In the genomic region with DNA sequence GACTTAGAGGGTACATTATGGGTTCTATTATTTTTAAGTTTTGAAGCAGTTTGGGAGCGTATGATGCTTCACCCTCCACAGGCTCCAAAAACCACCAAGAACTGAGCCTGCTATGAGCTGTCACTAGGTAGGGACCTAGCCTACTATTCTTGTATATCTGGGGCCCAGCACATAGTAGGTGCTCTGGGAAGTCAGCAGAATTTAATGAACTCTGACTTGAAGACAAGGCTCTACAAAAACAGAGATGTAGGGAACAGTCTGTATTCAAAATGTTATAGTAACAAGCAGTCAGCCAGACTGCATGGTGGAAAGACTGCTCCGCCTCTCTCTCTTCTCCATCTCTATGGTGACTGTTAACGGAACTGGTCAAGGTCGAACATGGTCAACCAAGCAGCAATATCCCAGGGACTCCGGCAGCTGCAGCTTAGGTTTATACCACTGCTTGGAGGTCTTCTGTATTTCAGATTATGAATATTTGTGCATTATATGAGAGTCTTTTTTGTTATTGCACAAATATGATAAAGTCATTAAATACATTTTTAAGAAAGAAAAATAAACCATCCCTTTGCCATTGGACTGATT, we compare ENCODE assay signal across 27 cellular contexts. TPM values are rescaled to one million over a fixed set of nuclear protein-coding genes. Genes with fewer than 3 reads are reported as not detected.
DNase-seq lines count a peak whose midpoint lies in the region; ATAC-seq and TF ChIP-seq lines count a peak whose summit lies in the region.
"Had no signal": no experiment of that assay in that cellular context is flagged by ENCODE, and none has a peak within 500 bp of the region (broad histone marks: within the 10 kb centered on the region; RNA-seq: fewer than 3 reads in every experiment).

No MANE protein-coding gene starts in this region.

- CTCF ChIA-PET in activated CD8-positive, alpha-beta T cell treated with anti-CD3 and anti-CD28 coated beads, Interleukin-2, amount 10 ng/mL, durations not matched to agents 7 days and 5 days (lab: Charles Lee), result no interaction called here
- CTCF ChIA-PET in activated CD8-positive, alpha-beta T cell treated with anti-CD3 and anti-CD28 coated beads for 36 hours (lab: Charles Lee), result no interaction called here

- H3K4me3 Mint-ChIP-seq in activated CD8-positive, alpha-beta T cell treated with anti-CD3 and anti-CD28 coated beads, Interleukin-2, amount 10 ng/mL, durations not matched to agents 7 days and 5 days, result no peak overlapping the region
- no peak overlapping the region for H3K4me3 Mint-ChIP-seq in activated CD8-positive, alpha-beta T cell treated with anti-CD3 and anti-CD28 coated beads for 36 hours
- H3K4me3 Mint-ChIP-seq: activated CD8-positive, alpha-beta memory T cell treated with anti-CD3 and anti-CD28 coated beads, Interleukin-2, amount 10 ng/mL, durations not matched to agents 7 days and 5 days; activated naive CD4-positive, alpha-beta T cell treated with anti-CD3 and anti-CD28 coated beads for 36 hours; endodermal cell; GM23338; nephron progenitor cell; stimulated activated naive CD8-positive, alpha-beta T cell treated with anti-CD3 and anti-CD28 coated beads, Interleukin-15, Interleukin-2, amounts not matched to agents 100 ng/mL and 50 ng/mL, for 24 hours had no signal

- peak overlapping the region; percentile 44 for H3K27ac Mint-ChIP-seq in activated CD8-positive, alpha-beta T cell treated with anti-CD3 and anti-CD28 coated beads, Interleukin-2, amount 10 ng/mL, durations not matched to agents 7 days and 5 days
- no peak overlapping the region for H3K27ac Mint-ChIP-seq in activated CD8-positive, alpha-beta T cell treated with anti-CD3 and anti-CD28 coated beads for 36 hours
- H3K27ac Mint-ChIP-seq: activated naive CD4-positive, alpha-beta T cell treated with anti-CD3 and anti-CD28 coated beads for 36 hours; endodermal cell; GM23338; nephron progenitor cell; stimulated activated naive CD8-positive, alpha-beta T cell treated with anti-CD3 and anti-CD28 coated beads, Interleukin-15, Interleukin-2, amounts not matched to agents 100 ng/mL and 50 ng/mL, for 24 hours had no signal

- no peak for ATAC-seq in activated CD8-positive, alpha-beta T cell treated with anti-CD3 and anti-CD28 coated beads, Interleukin-2, amount 10 ng/mL, durations not matched to agents 7 days and 5 days
- ATAC-seq in activated CD8-positive, alpha-beta T cell treated with anti-CD3 and anti-CD28 coated beads for 36 hours, result no peak
- ATAC-seq in GM19463 (IDR thresholded peaks at IDR 0.05; ENCODE audit: unreplicated experiment) (no peak), GM21381 (IDR thresholded peaks at IDR 0.05; ENCODE audit: unreplicated experiment) (no peak)
- ATAC-seq: activated CD8-positive, alpha-beta memory T cell treated with anti-CD3 and anti-CD28 coated beads, Interleukin-2, amount 10 ng/mL, durations not matched to agents 7 days and 5 days; GM23338; sciatic nerve had no signal

- peaks cover 25% of the 10 kb centered on the region for H3K27me3 Mint-ChIP-seq in activated CD8-positive, alpha-beta T cell treated with anti-CD3 and anti-CD28 coated beads, Interleukin-2, amount 10 ng/mL, durations not matched to agents 7 days and 5 days (ENCODE audit: low read depth)
- H3K27me3 Mint-ChIP-seq in activated CD8-positive, alpha-beta T cell treated with anti-CD3 and anti-CD28 coated beads for 36 hours, result no peaks in the 10 kb centered on the region
- H3K27me3 Mint-ChIP-seq: stimulated activated naive CD8-positive, alpha-beta T cell treated with anti-CD3 and anti-CD28 coated beads, Interleukin-15, Interleukin-2, amounts not matched to agents 100 ng/mL and 50 ng/mL, for 24 hours had no signal

- H3K4me1 Mint-ChIP-seq in activated CD8-positive, alpha-beta T cell treated with anti-CD3 and anti-CD28 coated beads, Interleukin-2, amount 10 ng/mL, durations not matched to agents 7 days and 5 days (ENCODE audit: low read depth), result peaks cover 40% of the 10 kb centered on the region
- H3K4me1 Mint-ChIP-seq in activated CD8-positive, alpha-beta T cell treated with anti-CD3 and anti-CD28 coated beads for 36 hours (ENCODE audit: low read depth), result peaks cover 34% of the 10 kb centered on the region

- no peaks in the 10 kb centered on the region for H3K9me3 Mint-ChIP-seq in activated CD8-positive, alpha-beta T cell treated with anti-CD3 and anti-CD28 coated beads, Interleukin-2, amount 10 ng/mL, durations not matched to agents 7 days and 5 days (ENCODE audit: insufficient read depth)
- no peaks in the 10 kb centered on the region for H3K9me3 Mint-ChIP-seq in activated CD8-positive, alpha-beta T cell treated with anti-CD3 and anti-CD28 coated beads for 36 hours
- H3K9me3 Mint-ChIP-seq: activated naive CD4-positive, alpha-beta T cell treated with anti-CD3 and anti-CD28 coated beads for 36 hours; endodermal cell; GM23338; nephron progenitor cell had no signal

- H3K27me3 ChIP-seq in dorsolateral prefrontal cortex, result no peaks in the 10 kb centered on the region
- H3K27me3 ChIP-seq: hepatocyte, ovary, transverse colon had no signal

- H3K36me3 Mint-ChIP-seq in activated CD8-positive, alpha-beta T cell treated with anti-CD3 and anti-CD28 coated beads, Interleukin-2, amount 10 ng/mL, durations not matched to agents 7 days and 5 days (ENCODE audit: low read depth), result no peaks in the 10 kb centered on the region
- H3K36me3 Mint-ChIP-seq in activated CD8-positive, alpha-beta T cell treated with anti-CD3 and anti-CD28 coated beads for 36 hours (ENCODE audit: low read depth), result no peaks in the 10 kb centered on the region

- POLR2A ChIA-PET in activated CD8-positive, alpha-beta T cell treated with anti-CD3 and anti-CD28 coated beads, Interleukin-2, amount 10 ng/mL, durations not matched to agents 7 days and 5 days (lab: Charles Lee), result no interaction called here
- POLR2A ChIA-PET in activated CD8-positive, alpha-beta T cell treated with anti-CD3 and anti-CD28 coated beads for 36 hours (lab: Charles Lee), result interaction anchor here (1.7 to 3.3 kb wide), 2 partner anchors 23 to 97 kb away, joined by 4 to 23 read pairs; a partner anchor contains a TSS

- intact Hi-C loops in activated CD8-positive, alpha-beta T cell treated with anti-CD3 and anti-CD28 coated beads for 36 hours (cut with micrococcal nuclease), result no loop called here
- intact Hi-C loops in dorsolateral prefrontal cortex (cut with DNase I), result loop anchor here in 1 of 2 donors (1.0 kb wide), 1 partner anchor 15 kb away; no protein-coding TSS in a partner anchor

- H3K27ac ChIP-seq in dorsolateral prefrontal cortex (peak overlapping the region; percentile 0 to 92 (median 80)), substantia nigra (ENCODE audit: low read depth, low read length, poor library complexity, severe bottlenecking) (peak overlapping the region; percentile 88)
- H3K27ac ChIP-seq: coronary artery, esophagus muscularis mucosa, hepatocyte, ovary, transverse colon, VCaP had no signal

- no peak for TF ChIP-seq CTCF in activated CD8-positive, alpha-beta T cell treated with anti-CD3 and anti-CD28 coated beads for 36 hours (IDR thresholded peaks at IDR 0.05)
- TF ChIP-seq CTCF in dorsolateral prefrontal cortex (IDR thresholded peaks at IDR 0.05 in 54 of 56, conservative IDR thresholded peaks at IDR 0.05 in 2 of 56; ENCODE audit: low read depth in 1 of 56, partially characterized antibody in 56 of 56), result no peak

- no peak for DNase-seq in activated CD8-positive, alpha-beta T cell treated with anti-CD3 and anti-CD28 coated beads, Interleukin-2, amount 10 ng/mL, durations not matched to agents 7 days and 5 days
- no peak for DNase-seq in activated CD8-positive, alpha-beta T cell treated with anti-CD3 and anti-CD28 coated beads for 36 hours
- DNase-seq in HuH-7 (ENCODE audit: low spot score) (peak; percentile 37), dorsolateral prefrontal cortex (no peak), substantia nigra (lab: John Stamatoyannopoulos, UW) (peak in 3 of 49 donors; percentile 21 to 29 (median 22)), NCI-H2196 treated with DMSO at 0.1 percent for 48 hours (lab: John Stamatoyannopoulos, UW; ENCODE audit: unreplicated experiment) (no peak)
- DNase-seq: activated CD4-positive, alpha-beta T cell treated with anti-CD3 and anti-CD28 coated beads for 48 hours; activated CD8-positive, alpha-beta memory T cell treated with anti-CD3 and anti-CD28 coated beads, Interleukin-2, amount 10 ng/mL, durations not matched to agents 7 days and 5 days; activated naive CD4-positive, alpha-beta T cell treated with anti-CD3 and anti-CD28 coated beads for 36 hours; amniotic stem cell; endodermal cell; foreskin melanocyte; MV-4-11; NCI-H187; NCI-H510A; nephron progenitor cell; ovary; transverse colon had no signal

- H3K4me3 ChIP-seq in dorsolateral prefrontal cortex, result peak overlapping the region in 9 of 59 donors; percentile 0 to 28 (median 9)
- H3K4me3 ChIP-seq: coronary artery, esophagus muscularis mucosa, GM23338, hepatocyte, ovary, transverse colon had no signal

RNA-seq across cellular contexts. Expression of a gene that starts 22.2 kb away (rescaled TPM):
- total RNA-seq in activated CD8-positive, alpha-beta T cell treated with anti-CD3 and anti-CD28 coated beads, Interleukin-2, amount 10 ng/mL, durations not matched to agents 7 days and 5 days, result 100 to 1,000 TPM; 292 to 315 TPM
- 100 to 1,000 TPM; 341 to 368 TPM for total RNA-seq in activated CD8-positive, alpha-beta T cell treated with anti-CD3 and anti-CD28 coated beads for 36 hours
- total RNA-seq in dorsolateral prefrontal cortex, result 100 to 1,000 TPM; 223 to 572 (median 337) TPM
